ENCODE assay signal across 20 cellular contexts in genomic region chr4:122722256-122722655, GRCh38.
"Had no signal": no experiment of that assay in that cellular context is flagged by ENCODE, and none has a peak within 500 bp of the region (broad histone marks: within the 10 kb centered on the region; RNA-seq: fewer than 3 reads in every experiment).

No MANE protein-coding gene starts in this region.

- H3K27me3 ChIP-seq: MG63 had no signal

- H3K9me3 ChIP-seq: MG63, SK-N-SH had no signal

- H3K4me2 ChIP-seq: SK-N-SH had no signal

- FAIRE-seq: RCC 7860 had no signal

- ATAC-seq: T-cell had no signal

- H3K9ac ChIP-seq: SK-N-SH had no signal

- H3K4me3 ChIP-seq: MG63 had no signal

- DNase-seq: Karpas-422, KG1, NCI-H1092 treated with DMSO at 0.1 percent for 48 hours, NCI-H1436, NCI-H187, NCI-H2029, NCI-H2081 treated with DMSO at 0.1 percent for 48 hours, NCI-H2171, NCI-H226, NCI-H510A, NCI-H524 treated with DMSO at 0.1 percent for 48 hours, NCI-H69, NCI-H774, RPMI8226, SHP77, SK-N-SH, SW 1271, T-cell had no signal

- H3K36me3 ChIP-seq: MG63 had no signal
